28 cellular contexts compared by ENCODE assay signal in the genomic region with DNA sequence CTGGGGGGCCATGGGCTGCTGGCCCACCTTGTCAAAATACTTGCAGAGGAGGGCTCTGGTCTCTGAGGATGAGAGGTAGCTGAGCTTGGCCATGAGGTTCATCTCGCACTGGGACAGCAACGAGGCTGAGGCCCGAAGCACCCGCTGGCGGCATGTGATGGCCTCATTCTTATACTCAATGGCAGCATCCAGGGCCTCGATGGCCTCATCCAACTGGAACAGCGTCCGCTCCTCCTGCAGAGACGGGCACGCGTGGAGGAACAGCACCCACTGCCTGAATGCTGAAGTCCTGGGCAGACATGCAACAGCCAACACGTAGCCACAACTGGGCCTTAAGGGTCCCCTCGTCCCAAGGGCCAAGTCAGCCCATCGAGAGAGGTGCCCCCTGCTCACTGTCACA. TPM values are rescaled to one million over a fixed set of nuclear protein-coding genes. Genes with fewer than 3 reads are reported as not detected.
"Had no signal": no experiment of that assay in that cellular context is flagged by ENCODE, and none has a peak within 500 bp of the region (broad histone marks: within the 10 kb centered on the region; RNA-seq: fewer than 3 reads in every experiment).

No MANE protein-coding gene starts in this region.

- H3K27me3 Mint-ChIP-seq: activated naive CD8-positive, alpha-beta T cell treated with anti-CD3 and anti-CD28 coated beads, Interleukin-2, amount 10 ng/mL, durations not matched to agents 7 days and 5 days; progenitor cell of endocrine pancreas; type B pancreatic cell had no signal

- H3K27me3 ChIP-seq: breast epithelium, colonic mucosa, esophagus squamous epithelium, gastrocnemius medialis, sigmoid colon had no signal

- H3K9me3 Mint-ChIP-seq: activated naive CD4-positive, alpha-beta T cell treated with anti-CD3 and anti-CD28 coated beads for 36 hours; central memory CD8-positive, alpha-beta T cell; neural crest cell; type B pancreatic cell had no signal

- DNase-seq: activated CD4-positive, alpha-beta T cell treated with anti-CD3 and anti-CD28 coated beads, Interleukin-2, amount 50 U/mL, for 1 hour; activated CD4-positive, CD25-positive, alpha-beta regulatory T cell treated with anti-CD3 and anti-CD28 coated beads, Interleukin-2, amount 50 U/mL, for 72 hours; activated CD8-positive, alpha-beta T cell treated with anti-CD3 and anti-CD28 coated beads, Interleukin-2, amount 10 ng/mL, durations not matched to agents 7 days and 5 days; activated effector memory CD4-positive, alpha-beta T cell treated with Interleukin-2 at 50 U/mL for 16 hours; activated naive CD4-positive, alpha-beta T cell treated with anti-CD3 and anti-CD28 coated beads for 36 hours; activated naive CD8-positive, alpha-beta T cell treated with anti-CD3 and anti-CD28 coated beads, Interleukin-2, amount 10 ng/mL, durations not matched to agents 7 days and 5 days; amniotic stem cell; colonic mucosa; esophagus squamous epithelium; gastrocnemius medialis; hippocampal formation; left cardiac atrium; mesenchymal stem cell; naive thymus-derived CD4-positive, alpha-beta T cell; retina; sigmoid colon; stimulated activated CD4-positive, alpha-beta T cell treated with anti-CD3 and anti-CD28 coated beads, Interleukin-4, amount 100 ng/mL, for 1 hour; stimulated activated naive CD4-positive, alpha-beta T cell; T-helper 1 cell; WERI-Rb-1 had no signal

- H3K27ac Mint-ChIP-seq: activated CD8-positive, alpha-beta T cell treated with anti-CD3 and anti-CD28 coated beads, Interleukin-2, amount 10 ng/mL, durations not matched to agents 7 days and 5 days; activated naive CD4-positive, alpha-beta T cell treated with anti-CD3 and anti-CD28 coated beads for 36 hours; activated naive CD8-positive, alpha-beta T cell treated with anti-CD3 and anti-CD28 coated beads, Interleukin-2, amount 10 ng/mL, durations not matched to agents 7 days and 5 days; naive thymus-derived CD4-positive, alpha-beta T cell; progenitor cell of endocrine pancreas; type B pancreatic cell had no signal

- H3K4me3 Mint-ChIP-seq: activated CD8-positive, alpha-beta T cell treated with anti-CD3 and anti-CD28 coated beads, Interleukin-2, amount 10 ng/mL, durations not matched to agents 7 days and 5 days; activated naive CD4-positive, alpha-beta T cell treated with anti-CD3 and anti-CD28 coated beads for 36 hours; activated naive CD8-positive, alpha-beta T cell treated with anti-CD3 and anti-CD28 coated beads, Interleukin-2, amount 10 ng/mL, durations not matched to agents 7 days and 5 days; central memory CD8-positive, alpha-beta T cell; naive thymus-derived CD4-positive, alpha-beta T cell; type B pancreatic cell had no signal

- H3K9me3 ChIP-seq: breast epithelium, colonic mucosa, esophagus squamous epithelium, gastrocnemius medialis, sigmoid colon, thoracic aorta had no signal

- H3K4me1 Mint-ChIP-seq: activated naive CD8-positive, alpha-beta T cell treated with anti-CD3 and anti-CD28 coated beads, Interleukin-2, amount 10 ng/mL, durations not matched to agents 7 days and 5 days; central memory CD8-positive, alpha-beta T cell; naive thymus-derived CD4-positive, alpha-beta T cell had no signal

- H3K4me1 ChIP-seq: breast epithelium, colonic mucosa, esophagus squamous epithelium, gastrocnemius medialis, sigmoid colon had no signal

- H3K27ac ChIP-seq: breast epithelium, colonic mucosa, esophagus squamous epithelium, gastrocnemius medialis, sigmoid colon, thoracic aorta, WERI-Rb-1 had no signal

- H3K36me3 ChIP-seq: colonic mucosa, gastrocnemius medialis had no signal

- FAIRE-seq: TTC549 had no signal

- ATAC-seq: activated CD8-positive, alpha-beta T cell treated with anti-CD3 and anti-CD28 coated beads, Interleukin-2, amount 10 ng/mL, durations not matched to agents 7 days and 5 days; gastrocnemius medialis; left cardiac atrium; naive thymus-derived CD4-positive, alpha-beta T cell had no signal

- H3K4me3 ChIP-seq: breast epithelium, colonic mucosa, esophagus squamous epithelium, gastrocnemius medialis, sigmoid colon, smooth muscle cell, thoracic aorta had no signal

RNA-seq across cellular contexts. Expression of gene KIF7, which starts 25.0 kb away (rescaled TPM):
- polyA plus RNA-seq: naive thymus-derived CD4-positive, alpha-beta T cell had no signal

RNA-seq across cellular contexts. Expression of gene PLIN1, which starts 48.9 kb away (rescaled TPM):
- total RNA-seq: activated CD8-positive, alpha-beta T cell treated with anti-CD3 and anti-CD28 coated beads, Interleukin-2, amount 10 ng/mL, durations not matched to agents 7 days and 5 days had no signal

RNA-seq across cellular contexts. Expression of gene TICRR, which starts 55.0 kb away (rescaled TPM):
- total RNA-seq: gastrocnemius medialis, thoracic aorta had no signal
